Comparison of ENCODE assay signal across 23 cellular contexts in genomic region chr9:78893758-78894157, GRCh38.
"Had no signal": no experiment of that assay in that cellular context is flagged by ENCODE, and none has a peak within 500 bp of the region (broad histone marks: within the 10 kb centered on the region; RNA-seq: fewer than 3 reads in every experiment).

No MANE protein-coding gene starts in this region.

- H3K9me3 Mint-ChIP-seq: activated CD4-positive, alpha-beta memory T cell treated with anti-CD3 and anti-CD28 coated beads, Interleukin-2, amount 10 ng/mL, durations not matched to agents 7 days and 5 days; activated CD4-positive, alpha-beta T cell treated with anti-CD3 and anti-CD28 coated beads, Interleukin-2, amount 10 ng/mL, durations not matched to agents 24 days and 14 days; type B pancreatic cell had no signal

- H3K4me1 Mint-ChIP-seq: activated CD4-positive, alpha-beta memory T cell treated with anti-CD3 and anti-CD28 coated beads, Interleukin-2, amount 10 ng/mL, durations not matched to agents 7 days and 5 days; activated CD4-positive, alpha-beta T cell treated with anti-CD3 and anti-CD28 coated beads, Interleukin-2, amount 10 ng/mL, durations not matched to agents 24 days and 14 days; activated naive CD8-positive, alpha-beta T cell treated with anti-CD3 and anti-CD28 coated beads, Interleukin-2, amount 50 U/mL, for 24 hours; T-helper 17 cell had no signal

- H3K36me3 Mint-ChIP-seq: natural killer cell treated with Interleukin-12 subunit alpha and Interleukin-12 subunit beta and Interleukin-15 and Interleukin-18, amount 100 ng/mL, for 72 hours; type B pancreatic cell had no signal

- H3K27ac Mint-ChIP-seq: activated CD4-positive, alpha-beta memory T cell treated with anti-CD3 and anti-CD28 coated beads, Interleukin-2, amount 10 ng/mL, durations not matched to agents 7 days and 5 days; activated CD4-positive, alpha-beta T cell treated with anti-CD3 and anti-CD28 coated beads, Interleukin-2, amount 10 ng/mL, durations not matched to agents 24 days and 14 days; activated naive CD8-positive, alpha-beta T cell treated with anti-CD3 and anti-CD28 coated beads, Interleukin-2, amount 50 U/mL, for 24 hours; activated T-cell treated with anti-CD3 and anti-CD28 coated beads, Interleukin-2, amount 50 U/mL, for 72 hours; natural killer cell treated with Interleukin-12 subunit alpha and Interleukin-12 subunit beta and Interleukin-15 and Interleukin-18, amount 100 ng/mL, for 72 hours; T-helper 17 cell; type B pancreatic cell had no signal

- H3K4me3 Mint-ChIP-seq: activated CD4-positive, alpha-beta memory T cell treated with anti-CD3 and anti-CD28 coated beads, Interleukin-2, amount 10 ng/mL, durations not matched to agents 7 days and 5 days; activated CD4-positive, alpha-beta T cell treated with anti-CD3 and anti-CD28 coated beads, Interleukin-2, amount 10 ng/mL, durations not matched to agents 24 days and 14 days; activated naive CD8-positive, alpha-beta T cell treated with anti-CD3 and anti-CD28 coated beads, Interleukin-2, amount 50 U/mL, for 24 hours; activated T-cell treated with anti-CD3 and anti-CD28 coated beads, Interleukin-2, amount 50 U/mL, for 72 hours; natural killer cell treated with Interleukin-12 subunit alpha and Interleukin-12 subunit beta and Interleukin-15 and Interleukin-18, amount 100 ng/mL, for 72 hours; T-helper 17 cell; type B pancreatic cell had no signal

- H3K27me3 Mint-ChIP-seq: activated CD4-positive, alpha-beta memory T cell treated with anti-CD3 and anti-CD28 coated beads, Interleukin-2, amount 10 ng/mL, durations not matched to agents 7 days and 5 days; activated CD4-positive, alpha-beta T cell treated with anti-CD3 and anti-CD28 coated beads, Interleukin-2, amount 10 ng/mL, durations not matched to agents 24 days and 14 days; activated naive CD8-positive, alpha-beta T cell treated with anti-CD3 and anti-CD28 coated beads, Interleukin-2, amount 50 U/mL, for 24 hours; natural killer cell treated with Interleukin-12 subunit alpha and Interleukin-12 subunit beta and Interleukin-15 and Interleukin-18, amount 100 ng/mL, for 72 hours; T-helper 17 cell; type B pancreatic cell had no signal

- DNase-seq: activated CD4-positive, alpha-beta memory T cell treated with anti-CD3 and anti-CD28 coated beads, Interleukin-2, amount 10 ng/mL, durations not matched to agents 7 days and 5 days; activated CD4-positive, alpha-beta T cell treated with anti-CD3 and anti-CD28 coated beads, Interleukin-2, amount 10 ng/mL, durations not matched to agents 24 days and 14 days; activated effector memory CD4-positive, alpha-beta T cell treated with anti-CD3 and anti-CD28 coated beads, Interleukin-2, amount 50 U/mL, for 16 hours; activated naive CD4-positive, alpha-beta T cell treated with anti-CD3 and anti-CD28 coated beads, Interleukin-2, amount 50 U/mL, for 16 hours; activated naive CD8-positive, alpha-beta T cell treated with anti-CD3 and anti-CD28 coated beads, Interleukin-2, amount 50 U/mL, for 24 hours; activated T-cell treated with anti-CD3 and anti-CD28 coated beads, Interleukin-2, amount 50 U/mL, for 72 hours; anterior cingulate cortex; body of pancreas; dermis blood vessel endothelial cell; effector CD8-positive, alpha-beta T cell; erythroblast; head of caudate nucleus; hypothalamus; left cardiac atrium; posterior cingulate gyrus; right lobe of liver; stimulated activated CD4-positive, alpha-beta T cell treated with anti-CD3 and anti-CD28 coated beads, Interleukin-1b, Interleukin-23, amount 100 ng/mL, for 48 hours; T-helper 17 cell; testis had no signal

- ATAC-seq: activated CD4-positive, CD25-positive, alpha-beta regulatory T cell treated with anti-CD3 and anti-CD28 coated beads, Interleukin-2, amount 50 U/mL, for 24 hours; activated naive CD8-positive, alpha-beta T cell treated with anti-CD3 and anti-CD28 coated beads, Interleukin-2, amount 50 U/mL, for 24 hours; activated T-cell treated with anti-CD3 and anti-CD28 coated beads, Interleukin-2, amount 50 U/mL, for 72 hours; body of pancreas; gastroesophageal sphincter; left cardiac atrium; natural killer cell treated with Interleukin-12 subunit alpha and Interleukin-12 subunit beta and Interleukin-15 and Interleukin-18, amount 100 ng/mL, for 72 hours; right lobe of liver; T-helper 17 cell had no signal
